23 cellular contexts compared by ENCODE assay signal in the genomic region with DNA sequence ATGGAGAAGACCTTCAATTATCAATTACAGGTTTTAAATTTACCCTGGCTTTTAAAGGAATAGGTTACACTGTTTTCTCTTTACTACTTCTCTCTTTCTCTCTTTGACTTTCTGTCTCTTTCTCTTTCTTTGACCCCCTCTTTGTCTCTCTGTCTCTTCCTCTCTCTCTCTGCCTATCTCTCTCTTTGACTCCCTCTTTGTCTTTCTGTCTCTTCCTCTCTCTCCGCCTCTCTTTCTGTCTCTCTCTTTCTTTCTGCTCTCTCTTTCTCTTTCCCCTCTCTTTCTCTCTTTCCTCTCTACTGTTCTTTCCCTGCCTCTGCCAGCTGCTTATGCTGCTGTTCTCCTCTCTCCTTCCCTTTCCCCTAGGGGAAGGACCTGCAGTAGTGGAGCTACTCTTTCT.
"Had no signal": no experiment of that assay in that cellular context is flagged by ENCODE, and none has a peak within 500 bp of the region (broad histone marks: within the 10 kb centered on the region; RNA-seq: fewer than 3 reads in every experiment).

No MANE protein-coding gene starts in this region.

- H3K27me3 Mint-ChIP-seq: IgD-negative memory B cell had no signal

- ATAC-seq: SK-N-SH treated with all-trans-retinoic acid at 6 μM for 48 hours had no signal

- FAIRE-seq: HTR-8/SVneo, RCC 7860 had no signal

- H3K4me1 ChIP-seq: SJCRH30 had no signal

- H3K27ac ChIP-seq: HL-60, SJCRH30 had no signal

- H3K9me3 ChIP-seq: SJCRH30 had no signal

- H3K36me3 ChIP-seq: SJCRH30 had no signal

- H3K27me3 ChIP-seq: SJCRH30 had no signal

- H3K27ac Mint-ChIP-seq: IgD-negative memory B cell had no signal

- H3K4me1 Mint-ChIP-seq: IgD-negative memory B cell had no signal

- H3K4me3 ChIP-seq: SJCRH30 had no signal

- DNase-seq: KBM-7, MV-4-11, NCI-H1048, NCI-H1105, NCI-H1417, NCI-H1436 treated with DMSO at 0.1 percent for 48 hours, NCI-H1694, NCI-H187 treated with DMSO at 0.1 percent for 48 hours, NCI-H2029 treated with DMSO at 0.1 percent for 48 hours, NCI-H2227 treated with DMSO at 0.1 percent for 48 hours, NCI-H446, NCI-H510A, NCI-H524 treated with DMSO at 0.1 percent for 48 hours, NCI-H774, RPMI8226, SHP77, SJCRH30, T-helper 1 cell had no signal

- H3K4me3 Mint-ChIP-seq: IgD-negative memory B cell had no signal
